Comparison of ENCODE assay signal across 8 cellular contexts in the genomic region with DNA sequence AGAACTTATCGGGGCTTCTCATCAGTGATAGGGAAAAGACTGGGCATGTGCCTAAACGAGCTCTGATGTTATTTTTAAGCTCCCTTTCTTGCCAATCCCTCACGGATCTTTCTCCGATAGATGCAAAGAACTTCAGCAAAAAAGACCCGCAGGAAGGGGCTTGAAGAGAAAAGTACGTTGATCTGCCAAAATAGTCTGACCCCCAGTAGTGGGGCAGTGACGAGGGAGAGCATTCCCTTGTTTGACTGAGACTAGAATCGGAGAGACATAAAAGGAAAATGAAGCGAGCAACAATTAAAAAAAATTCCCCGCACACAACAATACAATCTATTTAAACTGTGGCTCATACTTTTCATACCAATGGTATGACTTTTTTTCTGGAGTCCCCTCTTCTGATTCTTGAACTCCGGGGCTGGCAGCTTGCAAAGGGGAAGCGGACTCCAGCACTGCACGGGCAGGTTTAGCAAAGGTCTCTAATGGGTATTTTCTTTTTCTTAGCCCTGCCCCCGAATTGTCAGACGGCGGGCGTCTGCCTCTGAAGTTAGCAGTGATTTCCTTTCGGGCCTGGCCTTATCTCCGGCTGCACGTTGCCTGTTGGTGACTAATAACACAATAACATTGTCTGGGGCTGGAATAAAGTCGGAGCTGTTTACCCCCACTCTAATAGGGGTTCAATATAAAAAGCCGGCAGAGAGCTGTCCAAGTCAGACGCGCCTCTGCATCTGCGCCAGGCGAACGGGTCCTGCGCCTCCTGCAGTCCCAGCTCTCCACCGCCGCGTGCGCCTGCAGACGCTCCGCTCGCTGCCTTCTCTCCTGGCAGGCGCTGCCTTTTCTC. TPM values are rescaled to one million over a fixed set of nuclear protein-coding genes. Genes with fewer than 3 reads are reported as not detected.
A peak's percentile ranks its signal among the peaks of the same experiment; 100 is the strongest.
DNase-seq lines count a peak whose midpoint lies in the region; ATAC-seq and TF ChIP-seq lines count a peak whose summit lies in the region.

A gene (plus strand): TSS at position 707 of the 835 bp plus-strand sequence. CDS start 269 bp downstream, outside the sequence.

- no peak within 1 kb of the TSS for H3K27ac ChIP-seq in HUES64 (ENCODE audit: low read depth, low read length)
- peak within 1 kb of the TSS; percentile 66 for H3K27ac ChIP-seq in right cardiac atrium (ENCODE audit: low read length)
- H3K27ac ChIP-seq in psoas muscle, result peak within 1 kb of the TSS; percentile 41

- ATAC-seq in GM21447 (IDR thresholded peaks at IDR 0.05; ENCODE audit: unreplicated experiment) (peak; percentile 79), right cardiac atrium (peak; percentile 91 to 94), psoas muscle (peak; percentile 67 to 94 (median 86))

- peaks cover 16% of the 10 kb centered on the region; the same call in 1 of the 2 replicates for H3K36me3 ChIP-seq in HUES64 (ENCODE audit: insufficient read depth, low read length)
- H3K36me3 ChIP-seq in psoas muscle (ENCODE audit: insufficient read depth in 1 of 2, low read depth in 1 of 2), result no peaks in the 10 kb centered on the region

- H3K4me1 ChIP-seq in HUES64 (ENCODE audit: insufficient read depth, low read length) (peaks cover 25% of the 10 kb centered on the region), right cardiac atrium (ENCODE audit: control insufficient read depth, insufficient read depth, low read length) (no peaks in the 10 kb centered on the region), psoas muscle (peaks cover 10% of the 10 kb centered on the region)

- H3K4me3 ChIP-seq in HUES64 (ENCODE audit: low read length) (peak within 1 kb of the TSS; percentile 63), right cardiac atrium (ENCODE audit: low read length) (peak within 1 kb of the TSS; percentile 72), psoas muscle (peak within 1 kb of the TSS; percentile 62)

- DNase-seq in Daoy (ENCODE audit: low read depth) (peak; percentile 96), SKM-1 (lab: John Stamatoyannopoulos, UW; ENCODE audit: unreplicated experiment) (peak; percentile 13), amniotic stem cell (lab: John Stamatoyannopoulos, UW) (peak; percentile 80), right cardiac atrium (peak; percentile 80 to 90 (median 89)), psoas muscle (peak; percentile 69 to 72), NK-92 (lab: John Stamatoyannopoulos, UW; ENCODE audit: unreplicated experiment) (no peak)

- TF ChIP-seq CTCF in psoas muscle (IDR thresholded peaks at IDR 0.05), result peak; percentile 34

- peak within 1 kb of the TSS; percentile 51; the same call in 1 of the 2 replicates for H3K9ac ChIP-seq in HUES64 (ENCODE audit: low read depth, low read length)

- WGBS in HUES64, result 1% methylated on average over 36 of the region's 36 CpGs
- under 1% methylated on average over 36 of the region's 36 CpGs for WGBS in right cardiac atrium
- 0% methylated on average over 36 of the region's 36 CpGs for WGBS in psoas muscle, 3 donors

- H3K9me3 ChIP-seq in HUES64 (ENCODE audit: insufficient read depth, low read depth, low read length) (no peaks in the 10 kb centered on the region), right cardiac atrium (ENCODE audit: control insufficient read depth, low read length) (no peaks in the 10 kb centered on the region), psoas muscle (no peaks in the 10 kb centered on the region)

- intact Hi-C loops in right cardiac atrium (cut with DNase I), result loop anchor here (2.0 to 10.0 kb wide), 4 partner anchors 312 to 633 kb away; no protein-coding TSS in a partner anchor
- intact Hi-C loops in psoas muscle (cut with DNase I), result loop anchor here in 1 of 2 donors (10.0 kb wide), 1 partner anchor 315 kb away; no protein-coding TSS in a partner anchor

- H3K27me3 ChIP-seq in HUES64 (ENCODE audit: insufficient read depth, low read length) (peaks cover 19% of the 10 kb centered on the region), right cardiac atrium (ENCODE audit: control insufficient read depth, insufficient read depth) (no peaks in the 10 kb centered on the region), psoas muscle (ENCODE audit: insufficient read depth in 3 of 3, low read length in 2 of 3) (peaks cover 0 to 26% (median 9%) of the 10 kb centered on the region in 3 donors)

RNA-seq across cellular contexts. Expression of the gene that starts here (rescaled TPM):
- 30.2 and 36.6 TPM in 2 replicates for total RNA-seq in Daoy (2014; rRNA removed; shearing (Covaris generic))
- 0.65 TPM for polyA plus RNA-seq in HUES64 (2013, experiment 1 of 2)
- polyA plus RNA-seq in HUES64 (2013, experiment 2 of 2), result 1.3 TPM
- 1 to 10 TPM; 1.3 to 5.8 (median 2.0) TPM for total RNA-seq in right cardiac atrium
- polyA plus RNA-seq in right cardiac atrium, result 4.2 TPM
- 1 to 10 TPM in 3 of 4 donors, under 1 TPM in 1; 0.90 to 3.7 (median 2.6) TPM for total RNA-seq in psoas muscle
- polyA plus RNA-seq in psoas muscle, result 1 to 10 TPM in 2 of 3 donors, under 1 TPM in 1; 0.68 to 2.7 (median 1.9) TPM
